ENCODE assay signal across 7 cellular contexts in the genomic region with DNA sequence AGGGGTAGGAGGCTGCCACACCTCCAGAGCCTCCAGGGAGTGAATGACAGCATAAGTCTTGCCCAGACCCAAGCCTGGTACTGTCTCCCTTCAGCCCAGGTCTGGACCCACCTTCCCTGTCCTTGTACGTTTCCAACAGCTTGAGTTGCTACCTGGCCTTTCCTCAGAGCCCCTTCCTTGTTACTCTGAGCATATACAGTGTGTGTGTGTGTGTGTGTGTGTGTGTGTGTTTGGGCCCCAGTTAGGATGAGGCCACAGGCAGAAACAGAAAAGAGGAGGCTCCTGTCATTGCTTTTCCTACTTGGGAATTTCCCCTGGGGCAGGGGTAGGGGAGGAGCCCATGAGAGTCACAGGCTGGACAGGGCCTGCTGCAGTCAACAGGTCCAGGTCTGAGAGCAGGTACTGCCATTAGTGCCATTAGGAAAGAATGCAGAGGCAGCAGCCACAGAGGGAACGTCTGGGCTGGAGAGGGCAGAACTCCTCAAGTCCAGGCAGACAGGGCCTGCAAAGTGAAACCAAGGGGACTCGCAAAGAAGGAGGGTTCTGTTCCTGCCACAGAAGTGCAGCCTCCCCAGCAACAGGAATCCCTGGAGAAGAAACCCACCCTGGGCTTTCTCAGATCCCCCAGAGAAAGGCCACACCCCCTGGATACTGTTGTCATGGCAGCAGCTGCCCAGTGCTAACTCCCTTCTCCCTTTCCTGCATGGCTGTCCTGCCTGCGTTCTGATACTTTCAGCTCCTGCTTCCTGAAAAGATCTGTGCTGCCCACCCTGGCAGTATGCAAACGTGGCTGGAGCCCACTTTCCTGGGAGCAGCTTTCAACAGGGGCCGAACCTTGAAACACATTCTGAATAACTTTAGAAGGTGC. TPM values are rescaled to one million over a fixed set of nuclear protein-coding genes. Genes with fewer than 3 reads are reported as not detected.
DNase-seq lines count a peak whose midpoint lies in the region; ATAC-seq, FAIRE-seq and TF ChIP-seq lines count a peak whose summit lies in the region.
"Not testable (repeated sequence)": the region's sequence is repeated elsewhere in the genome, so short reads cannot be mapped to it uniquely, and the experiment has no call there.

No MANE protein-coding gene starts in this region.

- CTCF ChIA-PET in endothelial cell of umbilical vein (lab: Charles Lee) = interaction anchor here (0.7 to 1.8 kb wide), 3 partner anchors 9 to 47 kb away, joined by 3 to 15 read pairs (median 5); no protein-coding TSS in a partner anchor

- H3K4me1 Mint-ChIP-seq in osteocyte (ENCODE audit: unreplicated experiment) = peaks cover 11% of the 10 kb centered on the region

- FAIRE-seq in endothelial cell of umbilical vein (lab: Jason Lieb, UNC) = peak; percentile 47

- peak; percentile 87 for ATAC-seq in left lung

- not testable (repeated sequence) for TF ChIP-seq CTCF in endothelial cell of umbilical vein (IDR thresholded peaks at IDR 0.05; ENCODE audit: extremely low read depth in 1 of 2, insufficient read depth in 1 of 2, low read depth in 1 of 2, low read length in 2 of 2); left lung (IDR thresholded peaks at IDR 0.05); osteocyte (IDR thresholded peaks at IDR 0.05)

- H3K9me3 ChIP-seq in adipocyte (ENCODE audit: control insufficient read depth, low read length); endothelial cell of umbilical vein (replicated peaks; ENCODE audit: control insufficient read depth, insufficient read depth, low read length); left lung: not testable (repeated sequence)

- peak overlapping the region; percentile 18 for H3K27ac ChIP-seq in endothelial cell of umbilical vein (ENCODE audit: insufficient read depth, low read depth, low read length)
- H3K27ac ChIP-seq in left lung = not testable (repeated sequence)

- not testable (repeated sequence) for H3K4me1 ChIP-seq in adipocyte (ENCODE audit: control insufficient read depth, insufficient read depth, low read length); left lung
- peaks cover 20% of the 10 kb centered on the region for H3K4me1 ChIP-seq in endothelial cell of umbilical vein (ENCODE audit: control insufficient read depth, extremely low read depth, insufficient read depth, low read length)

- H3K9me3 Mint-ChIP-seq in osteocyte (ENCODE audit: unreplicated experiment) = not testable (repeated sequence)

- not testable (repeated sequence) for H4K20me1 ChIP-seq in endothelial cell of umbilical vein (replicated peaks; ENCODE audit: control insufficient read depth, extremely low read depth, insufficient read depth, low read length)

- intact Hi-C loops in endothelial cell of umbilical vein (cut with micrococcal nuclease); left lung (cut with DNase I): not testable (repeated sequence)

- not testable (repeated sequence) for H3K79me2 ChIP-seq in endothelial cell of umbilical vein (ENCODE audit: control insufficient read depth, insufficient read depth, low read length)

- H3K9ac ChIP-seq in adipocyte (ENCODE audit: low read length); endothelial cell of umbilical vein (replicated peaks; ENCODE audit: extremely low read depth, insufficient read depth, low read length): not testable (repeated sequence)

- peak overlapping the region; percentile 70 for H2AFZ ChIP-seq in endothelial cell of umbilical vein (ENCODE audit: low read depth, low read length)

- H3K36me3 Mint-ChIP-seq in osteocyte (ENCODE audit: unreplicated experiment) = not testable (repeated sequence)

- H3K4me3 Mint-ChIP-seq in osteocyte (ENCODE audit: unreplicated experiment) = not testable (repeated sequence)

- DNase-seq in DMS79 (lab: John Stamatoyannopoulos, UW) (peak; percentile 22), NCI-H1105 (lab: John Stamatoyannopoulos, UW) (peak; percentile 0), NCI-H524 (lab: John Stamatoyannopoulos, UW) (peak; percentile 24 to 47), adipocyte (ENCODE audit: low read depth) (peak; percentile 26), endothelial cell of umbilical vein (ENCODE audit: low read depth, low spot score) (peak; percentile 14)
- not testable (repeated sequence) for DNase-seq in left lung; osteocyte (ENCODE audit: extremely low spot score, unreplicated experiment)

- not testable (repeated sequence) for TF ChIP-seq POLR2A in endothelial cell of umbilical vein (IDR thresholded peaks at IDR 0.05; ENCODE audit: low read depth, low read length)

- not testable (repeated sequence) for H3K36me3 ChIP-seq in adipocyte (ENCODE audit: control insufficient read depth, insufficient read depth, low read length, severe bottlenecking); endothelial cell of umbilical vein (ENCODE audit: control insufficient read depth in 2 of 2, extremely low read depth in 1 of 2, insufficient read depth in 2 of 2, low read length in 2 of 2); left lung

- POLR2A ChIA-PET in endothelial cell of umbilical vein (lab: Charles Lee) = not testable (repeated sequence)

- not testable (repeated sequence) for H3K4me3 ChIP-seq in adipocyte (ENCODE audit: low read length); endothelial cell of umbilical vein (replicated peaks in 1 of 3; ENCODE audit: insufficient read depth in 1 of 3, low read depth in 1 of 3, low read length in 3 of 3); left lung

- not testable (repeated sequence) for H3K9me1 ChIP-seq in endothelial cell of umbilical vein (replicated peaks; ENCODE audit: control insufficient read depth, extremely low read depth, insufficient read depth, low read length)

- H3K27me3 ChIP-seq in adipocyte (replicated peaks; ENCODE audit: control insufficient read depth, insufficient read depth, low read length) = peaks cover 12% of the 10 kb centered on the region
- not testable (repeated sequence) for H3K27me3 ChIP-seq in endothelial cell of umbilical vein (ENCODE audit: control insufficient read depth in 2 of 2, insufficient read depth in 2 of 2, low read length in 2 of 2); left lung

- not testable (repeated sequence) for BruUV-seq in endothelial cell of umbilical vein (replicated peaks; lab: Mats Ljungman, UMichigan)

- H3K27ac Mint-ChIP-seq in osteocyte (ENCODE audit: unreplicated experiment) = peak overlapping the region; percentile 62

- H3K4me2 ChIP-seq in endothelial cell of umbilical vein (ENCODE audit: insufficient read depth, low read length) = not testable (repeated sequence)

- not testable (repeated sequence) for H3K27me3 Mint-ChIP-seq in osteocyte (ENCODE audit: unreplicated experiment)

- dilution Hi-C loops in endothelial cell of umbilical vein (cut with MboI; ENCODE audit: extremely low pct_ligation_motif_present, low sequenced_read_pairs) = not testable (repeated sequence)

RNA-seq across cellular contexts. Expression of a gene that starts 9.9 kb away (rescaled TPM):
- total RNA-seq in endothelial cell of umbilical vein (14.6 and 18.5 TPM in 2 replicates), left lung (10 to 100 TPM; 27.3 to 29.5 TPM), osteocyte (29.3 and 29.8 TPM in 2 replicates)
- 12.8 and 18.6 TPM in 2 replicates for polyA plus RNA-seq in endothelial cell of umbilical vein
- polyA plus RNA-seq in endothelial cell of umbilical vein (2011; cell fraction: cytosol; rRNA removed) = 27.8 and 28.0 TPM in 2 replicates
- 19.5 and 25.9 TPM in 2 replicates for polyA plus RNA-seq in endothelial cell of umbilical vein (2011; cell fraction: nucleus; rRNA removed)
- polyA plus RNA-seq in endothelial cell of umbilical vein (2012) = 14.8 and 20.1 TPM in 2 replicates
- 5.7 and 8.6 TPM in 2 replicates for polyA minus RNA-seq in endothelial cell of umbilical vein
- 7.0 TPM for polyA minus RNA-seq in endothelial cell of umbilical vein (2011; cell fraction: cytosol; rRNA and poly(A)+ RNA removed)
- polyA minus RNA-seq in endothelial cell of umbilical vein (2011; cell fraction: nucleus; rRNA and poly(A)+ RNA removed) = 2.9 and 3.2 TPM in 2 replicates

RNA-seq across cellular contexts. Expression of a gene that starts 30.9 kb away (rescaled TPM):
- 21.3 and 23.7 TPM in 2 replicates for total RNA-seq in endothelial cell of umbilical vein
- polyA plus RNA-seq in endothelial cell of umbilical vein = 6.9 and 8.9 TPM in 2 replicates
- polyA plus RNA-seq in endothelial cell of umbilical vein (2011; cell fraction: cytosol; rRNA removed) = 15.8 and 16.9 TPM in 2 replicates
- polyA plus RNA-seq in endothelial cell of umbilical vein (2011; cell fraction: nucleus; rRNA removed) = 4.9 and 6.9 TPM in 2 replicates
- 32.7 and 41.9 TPM in 2 replicates for polyA plus RNA-seq in endothelial cell of umbilical vein (2012)
- polyA minus RNA-seq in endothelial cell of umbilical vein = 4.1 and 6.9 TPM in 2 replicates
- polyA minus RNA-seq in endothelial cell of umbilical vein (2011; cell fraction: cytosol; rRNA and poly(A)+ RNA removed) = not detected
- polyA minus RNA-seq in endothelial cell of umbilical vein (2011; cell fraction: nucleus; rRNA and poly(A)+ RNA removed) = 1.2 TPM in 2 replicates
- total RNA-seq in left lung = 10 to 100 TPM; 20.8 to 21.3 TPM
- 36.5 and 38.4 TPM in 2 replicates for total RNA-seq in osteocyte

RNA-seq across cellular contexts. Expression of a gene that starts 47.8 kb away (rescaled TPM):
- total RNA-seq in endothelial cell of umbilical vein (414 and 445 TPM in 2 replicates), left lung (100 to 1,000 TPM; 284 to 312 TPM), osteocyte (417 and 433 TPM in 2 replicates)
- polyA plus RNA-seq in endothelial cell of umbilical vein = 208 and 331 TPM in 2 replicates
- polyA plus RNA-seq in endothelial cell of umbilical vein (2011; cell fraction: cytosol; rRNA removed) = 444 and 471 TPM in 2 replicates
- polyA plus RNA-seq in endothelial cell of umbilical vein (2011; cell fraction: nucleus; rRNA removed) = 315 and 479 TPM in 2 replicates
- 497 and 598 TPM in 2 replicates for polyA plus RNA-seq in endothelial cell of umbilical vein (2012)
- 191 and 193 TPM in 2 replicates for polyA minus RNA-seq in endothelial cell of umbilical vein
- 103 TPM for polyA minus RNA-seq in endothelial cell of umbilical vein (2011; cell fraction: cytosol; rRNA and poly(A)+ RNA removed)
- polyA minus RNA-seq in endothelial cell of umbilical vein (2011; cell fraction: nucleus; rRNA and poly(A)+ RNA removed) = 91.8 and 122 TPM in 2 replicates

RNA-seq across cellular contexts. Expression of a gene that starts 53.4 kb away (rescaled TPM):
- total RNA-seq in endothelial cell of umbilical vein (60.4 and 74.6 TPM in 2 replicates), left lung (10 to 100 TPM; 67.5 to 77.2 TPM), osteocyte (95.3 and 96.4 TPM in 2 replicates)
- 11.8 and 16.9 TPM in 2 replicates for polyA plus RNA-seq in endothelial cell of umbilical vein
- 33.4 and 37.5 TPM in 2 replicates for polyA plus RNA-seq in endothelial cell of umbilical vein (2011; cell fraction: cytosol; rRNA removed)
- polyA plus RNA-seq in endothelial cell of umbilical vein (2011; cell fraction: nucleus; rRNA removed) = 17.0 and 27.7 TPM in 2 replicates
- 122 and 124 TPM in 2 replicates for polyA plus RNA-seq in endothelial cell of umbilical vein (2012)
- 6.2 and 7.9 TPM in 2 replicates for polyA minus RNA-seq in endothelial cell of umbilical vein
- polyA minus RNA-seq in endothelial cell of umbilical vein (2011; cell fraction: cytosol; rRNA and poly(A)+ RNA removed) = 6.7 TPM
- 8.7 and 9.0 TPM in 2 replicates for polyA minus RNA-seq in endothelial cell of umbilical vein (2011; cell fraction: nucleus; rRNA and poly(A)+ RNA removed)
